Comparison of ENCODE assay signal across 8 cellular contexts in the genomic region with DNA sequence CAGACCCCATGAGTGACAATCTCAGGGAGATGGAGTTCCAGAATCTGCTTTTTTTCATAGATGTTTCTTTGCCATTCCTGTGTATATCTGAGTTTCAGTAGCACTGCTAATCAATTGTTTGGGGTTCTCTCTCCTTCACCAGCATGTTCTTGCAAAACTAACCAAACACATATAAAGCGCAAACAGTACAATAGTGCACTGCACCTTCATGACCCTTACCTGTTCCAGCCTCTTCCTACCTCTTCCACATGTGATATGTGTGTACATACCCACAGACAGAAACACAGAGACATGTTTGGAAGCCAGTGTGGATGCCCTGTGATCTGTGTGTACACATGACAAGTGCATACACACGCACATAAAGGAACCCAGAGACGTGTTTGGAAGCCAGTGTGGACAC. TPM values are rescaled to one million over a fixed set of nuclear protein-coding genes. Genes with fewer than 3 reads are reported as not detected.
A peak's percentile ranks its signal among the peaks of the same experiment; 100 is the strongest.
DNase-seq lines count a peak whose midpoint lies in the region; ATAC-seq and TF ChIP-seq lines count a peak whose summit lies in the region.

No MANE protein-coding gene starts in this region.

- H3K27me3 ChIP-seq in BLaER1 treated with 17β-estradiol and CSF1 and Interleukin-3, amounts not matched to agents 10 nM and 100 nM = no peaks in the 10 kb centered on the region

- peaks cover 0 to 52% (median 28%) of the 10 kb centered on the region in 11 experiments; a peak in 15 of 22 replicates for H4K20me1 ChIP-seq in BLaER1 treated with 17β-estradiol and CSF1 and Interleukin-3, amounts not matched to agents 10 nM and 100 nM

- H3K27ac Mint-ChIP-seq in IgD-negative memory B cell (peak overlapping the region in 2 of 3 donors; percentile 8 to 24), naive B cell (peak overlapping the region in 1 of 6 donors; percentile 20)

- 0 out of 22 replicates have a peak overlapping the region, but pooled peaks of 1 of the 11 experiments have one; percentile 74 for H3K27ac ChIP-seq in BLaER1 treated with 17β-estradiol and CSF1 and Interleukin-3, amounts not matched to agents 10 nM and 100 nM

- H3K36me3 Mint-ChIP-seq in IgD-negative memory B cell (peaks cover 3% of the 10 kb centered on the region), naive B cell (peaks cover 5 to 7% of the 10 kb centered on the region in 2 donors)

- H3K4me3 ChIP-seq in BLaER1 treated with 17β-estradiol and CSF1 and Interleukin-3, amounts not matched to agents 10 nM and 100 nM = peak overlapping the region; percentile 87 to 99 (median 98); a peak in 19 of 20 replicates
- peak overlapping the region; percentile 77 for H3K4me3 ChIP-seq in choroid plexus epithelial cell (ENCODE audit: low read depth, low read length)

- peaks cover 0 to 3% (median 0%) of the 10 kb centered on the region in 11 experiments; a peak in 1 of 22 replicates for H3K9me3 ChIP-seq in BLaER1 treated with 17β-estradiol and CSF1 and Interleukin-3, amounts not matched to agents 10 nM and 100 nM (replicated peaks in 1 of 11)

- H3K4me3 Mint-ChIP-seq in IgD-negative memory B cell = peak overlapping the region; percentile 67 to 94 (median 86)
- peak overlapping the region; percentile 64 to 93 (median 87) for H3K4me3 Mint-ChIP-seq in naive B cell

- peak overlapping the region; percentile 66 to 92 (median 88); a peak in 20 of 22 replicates for H3K9ac ChIP-seq in BLaER1 treated with 17β-estradiol and CSF1 and Interleukin-3, amounts not matched to agents 10 nM and 100 nM

- DNase-seq in choroid plexus epithelial cell (ENCODE audit: low read depth) = no peak
- DNase-seq in naive B cell = no peak
- DNase-seq in superior temporal gyrus (ENCODE audit: extremely low spot score) = no peak
- no peak for DNase-seq in activated CD4-positive, CD25-positive, alpha-beta regulatory T cell (lab: John Stamatoyannopoulos, UW)
- DNase-seq in NCI-H1694 treated with DMSO at 0.1 percent for 48 hours (lab: John Stamatoyannopoulos, UW) = no peak

- TF ChIP-seq CTCF in choroid plexus epithelial cell (conservative IDR thresholded peaks at IDR 0.05; ENCODE audit: low read depth, low read length) = no peak

- peaks cover 25 to 36% (median 30%) of the 10 kb centered on the region in 10 experiments for H3K4me1 ChIP-seq in BLaER1 treated with 17β-estradiol and CSF1 and Interleukin-3, amounts not matched to agents 10 nM and 100 nM

- H3K9me3 Mint-ChIP-seq in IgD-negative memory B cell (no peaks in the 10 kb centered on the region), naive B cell (no peaks in the 10 kb centered on the region)

- peaks cover 24 to 28% (median 26%) of the 10 kb centered on the region in 3 donors for H3K4me1 Mint-ChIP-seq in IgD-negative memory B cell
- peaks cover 25 to 30% (median 28%) of the 10 kb centered on the region in 3 donors for H3K4me1 Mint-ChIP-seq in naive B cell

- no peak for ATAC-seq in naive B cell (ENCODE audit: low read depth in 2 of 2)
- ATAC-seq in GM21390 (IDR thresholded peaks at IDR 0.05; ENCODE audit: unreplicated experiment) = no peak

- H3K36me3 ChIP-seq in BLaER1 treated with 17β-estradiol and CSF1 and Interleukin-3, amounts not matched to agents 10 nM and 100 nM = peaks cover 0 to 71% (median 56%) of the 10 kb centered on the region in 11 experiments; a peak in 18 of 22 replicates

- H3K27me3 Mint-ChIP-seq in IgD-negative memory B cell (no peaks in the 10 kb centered on the region), naive B cell (no peaks in the 10 kb centered on the region)

- H3K4me2 ChIP-seq in BLaER1 treated with 17β-estradiol and CSF1 and Interleukin-3, amounts not matched to agents 10 nM and 100 nM = peak overlapping the region; percentile 91 to 99 (median 95)

RNA-seq across cellular contexts. Expression of a gene that starts 1.8 kb away (rescaled TPM):
- 4.4 TPM for polyA plus RNA-seq in IgD-negative memory B cell
- 10 to 100 TPM in 1 of 6 donors, 1 to 10 TPM in 5; 6.6 to 12.0 (median 7.2) TPM for polyA plus RNA-seq in naive B cell (ENCODE audit: low read depth in 6 of 6)

RNA-seq across cellular contexts. Expression of a gene that starts 41.0 kb away (rescaled TPM):
- polyA plus RNA-seq in IgD-negative memory B cell (708 TPM), naive B cell (ENCODE audit: low read depth in 6 of 6) (100 to 1,000 TPM; 472 to 744 (median 534) TPM)
